ENCODE assay signal across 24 cellular contexts in the genomic region with DNA sequence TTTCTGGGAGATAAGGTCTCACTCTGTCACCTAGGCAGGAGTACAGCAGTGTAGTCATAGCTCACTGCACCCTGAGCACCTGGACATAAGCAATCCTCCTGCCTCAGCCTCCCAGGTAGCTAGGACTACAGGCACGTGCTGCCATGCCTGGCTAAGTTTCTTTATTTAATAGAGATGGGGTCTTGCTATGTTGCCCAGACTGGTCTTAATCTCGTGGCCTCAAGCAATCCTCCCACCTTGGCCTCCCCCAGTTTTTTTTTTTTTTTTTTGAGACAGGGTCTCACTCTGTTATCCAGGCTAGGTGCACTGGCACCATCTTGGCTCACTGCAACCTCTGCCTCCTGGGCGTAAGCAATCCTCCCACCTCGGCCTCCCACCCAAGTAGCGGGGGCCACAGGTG.
"Had no signal": no experiment of that assay in that cellular context is flagged by ENCODE, and none has a peak within 500 bp of the region (broad histone marks: within the 10 kb centered on the region; RNA-seq: fewer than 3 reads in every experiment).

No MANE protein-coding gene starts in this region.

- H3K27me3 ChIP-seq: colonic mucosa, esophagus squamous epithelium, gastrocnemius medialis, heart right ventricle, left lung had no signal

- H3K27ac ChIP-seq: colonic mucosa, epithelial cell of prostate, esophagus squamous epithelium, gastrocnemius medialis, heart right ventricle, left lung, lower lobe of right lung had no signal

- ATAC-seq: effector memory CD8-positive, alpha-beta T cell; esophagus mucosa; gastrocnemius medialis; heart right ventricle; left cardiac atrium; left lung; left ventricle myocardium superior; lower lobe of right lung; naive thymus-derived CD4-positive, alpha-beta T cell had no signal

- H3K4me1 ChIP-seq: colonic mucosa, esophagus squamous epithelium, gastrocnemius medialis, heart right ventricle, left lung, lower lobe of right lung had no signal

- DNase-seq: colonic mucosa; cortex of kidney; effector CD8-positive, alpha-beta T cell; effector memory CD8-positive, alpha-beta T cell; endodermal cell; erythroblast; esophagus squamous epithelium; foreskin fibroblast; foreskin melanocyte; gastrocnemius medialis; glutamatergic neuron; head of caudate nucleus; heart right ventricle; hippocampal formation; left cardiac atrium; left lung; left ventricle myocardium superior; lower lobe of right lung; mesenchymal stem cell; naive thymus-derived CD4-positive, alpha-beta T cell had no signal

- H3K27me3 Mint-ChIP-seq: dendritic cell treated with granulocyte-macrophage colony-stimulating factor and Interleukin-4, amounts not matched to agents 40 ng/mL and 50 ng/mL, for 4 days; effector memory CD8-positive, alpha-beta T cell; naive thymus-derived CD4-positive, alpha-beta T cell had no signal

- H3K4me1 Mint-ChIP-seq: endodermal cell, mesothelial cell of epicardium had no signal

- H3K9me3 ChIP-seq: colonic mucosa, esophagus squamous epithelium, gastrocnemius medialis, heart right ventricle, left lung, lower lobe of right lung had no signal

- H3K9me3 Mint-ChIP-seq: dendritic cell treated with granulocyte-macrophage colony-stimulating factor and Interleukin-4, amounts not matched to agents 40 ng/mL and 50 ng/mL, for 4 days; effector memory CD8-positive, alpha-beta T cell; endodermal cell; mesothelial cell of epicardium; naive thymus-derived CD4-positive, alpha-beta T cell had no signal

- H3K27ac Mint-ChIP-seq: dendritic cell treated with granulocyte-macrophage colony-stimulating factor and Interleukin-4, amounts not matched to agents 40 ng/mL and 50 ng/mL, for 4 days; endodermal cell; mesothelial cell of epicardium; naive thymus-derived CD4-positive, alpha-beta T cell had no signal

- H3K4me3 Mint-ChIP-seq: dendritic cell treated with granulocyte-macrophage colony-stimulating factor and Interleukin-4, amounts not matched to agents 40 ng/mL and 50 ng/mL, for 4 days; effector memory CD8-positive, alpha-beta T cell; endodermal cell; mesothelial cell of epicardium; naive thymus-derived CD4-positive, alpha-beta T cell had no signal

- H3K4me3 ChIP-seq: colonic mucosa, esophagus squamous epithelium, gastrocnemius medialis, heart right ventricle, left lung, lower lobe of right lung had no signal
